ENCODE assay signal across 36 cellular contexts in genomic region chr5:42848545-42848944, GRCh38. TPM values are rescaled to one million over a fixed set of nuclear protein-coding genes. Genes with fewer than 3 reads are reported as not detected.
"Had no signal": no experiment of that assay in that cellular context is flagged by ENCODE, and none has a peak within 500 bp of the region (broad histone marks: within the 10 kb centered on the region; RNA-seq: fewer than 3 reads in every experiment).

No MANE protein-coding gene starts in this region.

- H3K27ac Mint-ChIP-seq: T-cell had no signal

- FAIRE-seq: RCC 7860 had no signal

- H2AFZ ChIP-seq: PC-9 had no signal

- H3K9ac ChIP-seq: KMS-11 had no signal

- H3K36me3 ChIP-seq: MG63, SJCRH30 had no signal

- H3K4me3 Mint-ChIP-seq: T-cell had no signal

- DNase-seq: Kasumi-1, MG63, NCI-H1048, NCI-H1092 treated with DMSO at 0.1 percent for 48 hours, NCI-H1105 treated with DMSO at 0.1 percent for 48 hours, NCI-H1417, NCI-H1436, NCI-H146, NCI-H1694, NCI-H187, NCI-H1930, NCI-H2029 treated with DMSO at 0.1 percent for 48 hours, NCI-H2081 treated with DMSO at 0.1 percent for 48 hours, NCI-H2107, NCI-H2171, NCI-H226, NCI-H446 treated with DMSO at 0.1 percent for 48 hours, NCI-H510A, NCI-H524, NCI-H526, NCI-H69, NCI-H748 treated with DMSO at 0.1 percent for 48 hours, NCI-H82, PC-9, SHP77, SIG-M5, SJCRH30, T-cell had no signal

- ATAC-seq: Panc1, Right ventricle myocardium inferior, SK-N-SH treated with all-trans-retinoic acid at 6 μM for 48 hours, T-cell had no signal

- H3K9me3 Mint-ChIP-seq: T-cell had no signal

- H3K27ac ChIP-seq: KMS-11, PC-9, RWPE1, SJCRH30 had no signal

- H3K4me3 ChIP-seq: MG63, PC-9, SJCRH30, SK-N-MC had no signal

- H3K4me2 ChIP-seq: KMS-11, PC-9 had no signal

- H3K9me3 ChIP-seq: MG63 had no signal

- H3K36me3 Mint-ChIP-seq: T-cell had no signal

- H3K27me3 ChIP-seq: MG63, SJCRH30 had no signal

- H3K4me1 Mint-ChIP-seq: T-cell had no signal

RNA-seq across cellular contexts. Expression of gene SELENOP, which starts 36.9 kb away (rescaled TPM):
- total RNA-seq: OCI-LY7 had no signal
